26 cellular contexts compared by ENCODE assay signal in genomic region chr17:4405038-4405669, GRCh38. TPM values are rescaled to one million over a fixed set of nuclear protein-coding genes. Genes with fewer than 3 reads are reported as not detected.
DNase-seq lines count a peak whose midpoint lies in the region; ATAC-seq, FAIRE-seq and TF ChIP-seq lines count a peak whose summit lies in the region.
"Had no signal": no experiment of that assay in that cellular context is flagged by ENCODE, and none has a peak within 500 bp of the region (broad histone marks: within the 10 kb centered on the region; RNA-seq: fewer than 3 reads in every experiment).

No MANE protein-coding gene starts in this region.

- WGBS in body of pancreas, 2 donors = 54 to 78% methylated on average over 3 to 7 of the region's 7 CpGs

- peak; percentile 63 for FAIRE-seq in GM18507 (lab: Jason Lieb, UNC)
- FAIRE-seq: astrocyte had no signal

- H3K36me3 ChIP-seq in WERI-Rb-1 (no peaks in the 10 kb centered on the region), osteoblast (ENCODE audit: insufficient read depth, low read length) (no peaks in the 10 kb centered on the region), body of pancreas (replicated peaks in 1 of 2; ENCODE audit: insufficient read depth in 1 of 2, low read depth in 2 of 2) (no peaks in the 10 kb centered on the region)
- H3K36me3 ChIP-seq: esophagus squamous epithelium, MG63, Peyer's patch, stomach, transverse colon had no signal

- H3K4me1 ChIP-seq in osteoblast (ENCODE audit: insufficient read depth, low read length) (no peaks in the 10 kb centered on the region), body of pancreas (peaks cover 10% of the 10 kb centered on the region)
- H3K4me1 ChIP-seq: Peyer's patch, transverse colon had no signal

- ATAC-seq in body of pancreas = no peak
- ATAC-seq: left cardiac atrium had no signal

- H3K4me3 ChIP-seq in WERI-Rb-1 (ENCODE audit: low read depth, low read length) (no peak overlapping the region), osteoblast (ENCODE audit: insufficient read depth, low read length) (no peak overlapping the region), body of pancreas (no peak overlapping the region)
- H3K4me3 ChIP-seq: esophagus squamous epithelium, MG63, Peyer's patch, psoas muscle, stomach, transverse colon had no signal

- 0 out of 2 replicates have a peak, but pooled peaks have one; percentile 3 for TF ChIP-seq CTCF in WERI-Rb-1 (IDR thresholded peaks at IDR 0.05; ENCODE audit: low read depth, low read length)
- no peak for TF ChIP-seq CTCF in osteoblast (IDR thresholded peaks at IDR 0.05; ENCODE audit: extremely low read depth, low read depth, low read length)
- no peak for TF ChIP-seq CTCF in body of pancreas (IDR thresholded peaks at IDR 0.05)

- DNase-seq in NCI-H2171 treated with DMSO at 0.1 percent for 48 hours (lab: John Stamatoyannopoulos, UW) = peak; percentile 29
- no peak for DNase-seq in NCI-H2171 (lab: John Stamatoyannopoulos, UW)
- DNase-seq in GM18507 (ENCODE audit: extremely low spot score, insufficient read length, low read depth) = no peak
- DNase-seq in WERI-Rb-1 = peak; percentile 35
- peak; percentile 44 for DNase-seq in osteoblast (ENCODE audit: insufficient read length, low spot score, missing footprints)
- no peak for DNase-seq in NCI-H345 (lab: John Stamatoyannopoulos, UW)
- DNase-seq in body of pancreas = no peak
- DNase-seq in amygdala (lab: John Stamatoyannopoulos, UW) = no peak
- DNase-seq: activated naive CD4-positive, alpha-beta T cell treated with anti-CD3 and anti-CD28 coated beads, Interleukin-2, amount 50 U/mL, for 16 hours; DND-41; esophagus squamous epithelium; HFFc6; left cardiac atrium; MG63; NCI-H1436; NCI-H748 treated with DMSO at 0.1 percent for 48 hours; nephron progenitor cell; Peyer's patch; psoas muscle; stimulated activated CD4-positive, alpha-beta T cell treated with anti-CD3 and anti-CD28 coated beads, Interleukin-2, amount 100 ng/mL, for 48 hours; stomach; transverse colon had no signal

- intact Hi-C loops in body of pancreas (cut with DNase I) = loop anchor here (10.0 kb wide), 1 partner anchor 90 kb away; no protein-coding TSS in a partner anchor

- H3K27me3 ChIP-seq in WERI-Rb-1 (ENCODE audit: insufficient read depth, low read depth, severe bottlenecking) (no peaks in the 10 kb centered on the region), osteoblast (ENCODE audit: insufficient read depth, low read length) (peaks cover 2% of the 10 kb centered on the region), body of pancreas (no peaks in the 10 kb centered on the region)
- H3K27me3 ChIP-seq: esophagus squamous epithelium, MG63, Peyer's patch, stomach, transverse colon had no signal

- no peak overlapping the region for H2AFZ ChIP-seq in osteoblast (ENCODE audit: low read length)

- H4K20me1 ChIP-seq in osteoblast (ENCODE audit: insufficient read depth, low read length) = no peaks in the 10 kb centered on the region

- H3K4me2 ChIP-seq in osteoblast (ENCODE audit: insufficient read depth, low read length) = no peak overlapping the region

- H3K9me3 ChIP-seq in WERI-Rb-1 (ENCODE audit: severe bottlenecking) (no peaks in the 10 kb centered on the region), osteoblast (ENCODE audit: low read depth, low read length) (no peaks in the 10 kb centered on the region), body of pancreas (no peaks in the 10 kb centered on the region)
- H3K9me3 ChIP-seq: esophagus squamous epithelium, MG63, Peyer's patch, psoas muscle, stomach, transverse colon had no signal

- no peak for TF ChIP-seq POLR2A in body of pancreas (IDR thresholded peaks at IDR 0.05)

- no peaks in the 10 kb centered on the region for H3K79me2 ChIP-seq in osteoblast (ENCODE audit: insufficient read depth, low read length)

- H3K27ac ChIP-seq in WERI-Rb-1 (no peak overlapping the region), osteoblast (ENCODE audit: low read depth, low read length) (no peak overlapping the region), body of pancreas (no peak overlapping the region)
- H3K27ac ChIP-seq: 22Rv1, esophagus squamous epithelium, Peyer's patch, psoas muscle, stomach, transverse colon had no signal

RNA-seq across cellular contexts. Expression of gene SPNS3, which starts 28.6 kb away (rescaled TPM):
- total RNA-seq in osteoblast = not detected in 2 replicates
- total RNA-seq in body of pancreas = not detected
- total RNA-seq: astrocyte, chondrocyte, HFFc6, psoas muscle, skeletal muscle tissue, transverse colon had no signal

RNA-seq across cellular contexts. Expression of gene UBE2G1, which starts 38.7 kb away (rescaled TPM):
- total RNA-seq in osteoblast (36.2 and 37.7 TPM in 2 replicates), body of pancreas (10 to 100 TPM; 26.7 to 29.3 TPM)

Comparison
In these comparisons a context has a peak if more than half of its experiments do, and no peak if none do; other contexts are left out.
1. DNase-seq: peak in NCI-H2171 treated with DMSO at 0.1 percent for 48 hours (single experiment), WERI-Rb-1 (single experiment) and osteoblast (single experiment); none in NCI-H2171 (single experiment), GM18507 (single experiment), NCI-H345 (single experiment), body of pancreas (0 of 4) and amygdala (0 of 56).